ENCODE assay signal across 9 cellular contexts in the genomic region with DNA sequence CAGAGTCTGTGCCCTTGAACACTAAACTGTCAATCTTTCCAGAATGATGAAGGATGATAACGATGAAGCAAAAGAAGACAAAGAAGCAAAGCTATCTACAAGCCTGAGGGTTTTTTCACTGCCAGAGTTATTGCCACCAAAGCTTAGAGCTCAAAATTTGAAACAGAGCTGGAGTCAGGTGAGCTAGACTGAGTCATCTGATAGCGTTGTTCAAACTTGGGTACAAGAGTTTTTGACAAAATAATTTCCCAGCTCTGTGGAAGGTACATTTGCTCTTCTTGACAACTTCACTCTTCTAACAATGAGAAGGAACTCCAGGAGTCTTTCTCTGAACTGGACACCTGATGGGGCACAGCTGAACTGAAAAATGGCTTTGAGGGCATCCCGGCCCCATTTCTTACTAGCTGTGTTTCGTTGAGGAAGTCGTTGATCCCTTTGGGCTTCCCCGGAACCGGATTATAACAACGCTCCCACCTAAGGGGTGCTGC. TPM values are rescaled to one million over a fixed set of nuclear protein-coding genes. Genes with fewer than 3 reads are reported as not detected.
DNase-seq lines count a peak whose midpoint lies in the region; ATAC-seq, FAIRE-seq and TF ChIP-seq lines count a peak whose summit lies in the region.
"Had no signal": no experiment of that assay in that cellular context is flagged by ENCODE, and none has a peak within 500 bp of the region (broad histone marks: within the 10 kb centered on the region; RNA-seq: fewer than 3 reads in every experiment).

No MANE protein-coding gene starts in this region.

- CTCF ChIA-PET in activated CD8-positive, alpha-beta memory T cell treated with anti-CD3 and anti-CD28 coated beads, Interleukin-2, amount 10 ng/mL, durations not matched to agents 7 days and 5 days (lab: Charles Lee), result interaction anchor here (0.9 to 3.9 kb wide), 6 partner anchors 12 to 206 kb away, joined by 3 to 24 read pairs (median 4); no protein-coding TSS in a partner anchor

- peak overlapping the region; percentile 97 for H3K4me3 Mint-ChIP-seq in activated CD8-positive, alpha-beta memory T cell treated with anti-CD3 and anti-CD28 coated beads, Interleukin-2, amount 10 ng/mL, durations not matched to agents 7 days and 5 days
- H3K4me3 Mint-ChIP-seq in natural killer cell, result peak overlapping the region; percentile 99

- no peaks in the 10 kb centered on the region for H3K27me3 Mint-ChIP-seq in activated CD8-positive, alpha-beta memory T cell treated with anti-CD3 and anti-CD28 coated beads, Interleukin-2, amount 10 ng/mL, durations not matched to agents 7 days and 5 days
- H3K27me3 Mint-ChIP-seq in natural killer cell (ENCODE audit: low read depth in 2 of 2), result no peaks in the 10 kb centered on the region

- intact Hi-C loops in dorsolateral prefrontal cortex (cut with DNase I) (loop anchor here (2.0 to 10.0 kb wide), 5 partner anchors 116 to 306 kb away; a partner anchor contains a TSS), natural killer cell (cut with micrococcal nuclease) (no loop called here)

- peaks cover 17% of the 10 kb centered on the region for H3K36me3 Mint-ChIP-seq in activated CD8-positive, alpha-beta memory T cell treated with anti-CD3 and anti-CD28 coated beads, Interleukin-2, amount 10 ng/mL, durations not matched to agents 7 days and 5 days
- H3K36me3 Mint-ChIP-seq in natural killer cell, result no peaks in the 10 kb centered on the region

- peak overlapping the region; percentile 68 to 99 (median 93) for H3K4me3 ChIP-seq in dorsolateral prefrontal cortex

- H3K4me1 Mint-ChIP-seq in activated CD8-positive, alpha-beta memory T cell treated with anti-CD3 and anti-CD28 coated beads, Interleukin-2, amount 10 ng/mL, durations not matched to agents 7 days and 5 days, result peaks cover 45% of the 10 kb centered on the region
- H3K4me1 Mint-ChIP-seq in natural killer cell, result peaks cover 33 to 37% of the 10 kb centered on the region in 2 donors

- ATAC-seq in activated CD8-positive, alpha-beta memory T cell treated with anti-CD3 and anti-CD28 coated beads, Interleukin-2, amount 10 ng/mL, durations not matched to agents 7 days and 5 days, result no peak
- ATAC-seq in natural killer cell, result no peak
- no peak for ATAC-seq in GM21381 (IDR thresholded peaks at IDR 0.05; ENCODE audit: unreplicated experiment)

- H3K27me3 ChIP-seq in dorsolateral prefrontal cortex, result no peaks in the 10 kb centered on the region

- H3K9me3 Mint-ChIP-seq in activated CD8-positive, alpha-beta memory T cell treated with anti-CD3 and anti-CD28 coated beads, Interleukin-2, amount 10 ng/mL, durations not matched to agents 7 days and 5 days (ENCODE audit: low read depth), result no peaks in the 10 kb centered on the region
- no peaks in the 10 kb centered on the region for H3K9me3 Mint-ChIP-seq in natural killer cell

- peak overlapping the region; percentile 92 for H3K27ac Mint-ChIP-seq in activated CD8-positive, alpha-beta memory T cell treated with anti-CD3 and anti-CD28 coated beads, Interleukin-2, amount 10 ng/mL, durations not matched to agents 7 days and 5 days
- peak overlapping the region; percentile 98 to 99 for H3K27ac Mint-ChIP-seq in natural killer cell

- H3K27ac ChIP-seq in dorsolateral prefrontal cortex, result peak overlapping the region; percentile 62 to 97 (median 92)

- TF ChIP-seq CTCF in dorsolateral prefrontal cortex (IDR thresholded peaks at IDR 0.05 in 54 of 56, conservative IDR thresholded peaks at IDR 0.05 in 2 of 56; ENCODE audit: low read depth in 1 of 56, partially characterized antibody in 56 of 56), result no peak
- no peak for TF ChIP-seq CTCF in natural killer cell (IDR thresholded peaks at IDR 0.05)

- no peak for DNase-seq in activated CD8-positive, alpha-beta memory T cell treated with anti-CD3 and anti-CD28 coated beads, Interleukin-2, amount 10 ng/mL, durations not matched to agents 7 days and 5 days
- no peak for DNase-seq in activated CD8-positive, alpha-beta memory T cell treated with anti-CD3 and anti-CD28 coated beads, Interleukin-2, amount 50 U/mL, for 48 hours
- peak; percentile 29 for DNase-seq in M059J (ENCODE audit: low read depth)
- no peak for DNase-seq in dorsolateral prefrontal cortex
- DNase-seq in natural killer cell, result no peak
- DNase-seq in cerebellar cortex (ENCODE audit: low spot score), result no peak
- DNase-seq in HTR-8/SVneo (ENCODE audit: insufficient read length, low spot score), result no peak

- no peak for FAIRE-seq in HTR-8/SVneo (lab: Jason Lieb, UNC)
- FAIRE-seq: colon had no signal

RNA-seq across cellular contexts. Expression of a gene that starts 0.7 kb away (rescaled TPM):
- total RNA-seq in activated CD8-positive, alpha-beta memory T cell treated with anti-CD3 and anti-CD28 coated beads, Interleukin-2, amount 10 ng/mL, durations not matched to agents 7 days and 5 days, result 10 to 100 TPM; 30.8 to 44.7 TPM
- total RNA-seq in M059J (2014; rRNA removed; shearing (Covaris generic)), result 14.1 and 19.7 TPM in 2 replicates
- 10 to 100 TPM; 33.9 to 85.1 (median 50.9) TPM for total RNA-seq in dorsolateral prefrontal cortex
- 10 to 100 TPM; 18.4 to 23.0 (median 21.7) TPM for total RNA-seq in natural killer cell
